Comparison of ENCODE assay signal across 12 cellular contexts in the genomic region with DNA sequence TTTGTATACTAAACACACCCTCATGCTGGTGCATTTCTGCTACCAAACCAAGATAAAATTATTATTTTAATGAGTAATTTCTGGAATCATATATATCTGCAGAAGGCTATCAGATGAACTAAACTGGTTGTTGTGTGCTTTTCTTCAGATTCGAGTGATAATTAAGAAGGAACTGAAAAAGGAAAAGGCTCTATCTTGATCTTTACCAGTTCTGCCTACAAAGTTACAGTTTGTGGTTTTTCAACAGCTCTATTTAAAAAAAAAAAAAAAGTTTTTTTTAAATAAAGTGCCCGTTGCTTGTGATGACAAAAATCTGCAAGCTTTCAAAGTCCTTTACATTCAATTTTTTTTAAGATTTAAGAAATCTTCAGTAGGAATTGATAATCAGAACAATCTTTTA. TPM values are rescaled to one million over a fixed set of nuclear protein-coding genes. Genes with fewer than 3 reads are reported as not detected.
DNase-seq lines count a peak whose midpoint lies in the region; ATAC-seq, FAIRE-seq and TF ChIP-seq lines count a peak whose summit lies in the region.
"Had no signal": no experiment of that assay in that cellular context is flagged by ENCODE, and none has a peak within 500 bp of the region (broad histone marks: within the 10 kb centered on the region; RNA-seq: fewer than 3 reads in every experiment).

No MANE protein-coding gene starts in this region.

- H3K79me2 ChIP-seq in SU-DHL-6 (ENCODE audit: insufficient read depth, low read length) = peaks cover 93% of the 10 kb centered on the region

- TF ChIP-seq CTCF in GM06990 (IDR thresholded peaks at IDR 0.05; ENCODE audit: insufficient read depth, low read length, poor library complexity, severe bottlenecking) (no peak), SU-DHL-6 (IDR thresholded peaks at IDR 0.05; ENCODE audit: insufficient read depth, low read length, poor library complexity, severe bottlenecking) (no peak), psoas muscle (IDR thresholded peaks at IDR 0.05) (no peak)

- no peaks in the 10 kb centered on the region for H4K20me1 ChIP-seq in SU-DHL-6 (ENCODE audit: low read depth, low read length)

- H3F3A ChIP-seq in SU-DHL-6 (ENCODE audit: insufficient read depth) = peaks cover 60% of the 10 kb centered on the region

- intact Hi-C loops in psoas muscle (cut with DNase I) = loop anchor here in 1 of 2 donors (2.0 kb wide), 1 partner anchor 49 kb away; no protein-coding TSS in a partner anchor

- H3K4me1 ChIP-seq in psoas muscle = peaks cover 19% of the 10 kb centered on the region

- no peaks in the 10 kb centered on the region for H3K27me3 ChIP-seq in GM06990 (replicated peaks; ENCODE audit: control insufficient read depth, insufficient read depth, low read length)
- no peaks in the 10 kb centered on the region for H3K27me3 ChIP-seq in SU-DHL-6 (ENCODE audit: low read length)
- no peaks in the 10 kb centered on the region for H3K27me3 ChIP-seq in psoas muscle (ENCODE audit: insufficient read depth in 3 of 3, low read length in 2 of 3)
- H3K27me3 ChIP-seq: SJSA1 had no signal

- FAIRE-seq in urothelium cell line (lab: Jason Lieb, UNC) = no peak
- FAIRE-seq: bronchial epithelial cell had no signal

- ATAC-seq in GM21515 (IDR thresholded peaks at IDR 0.05; ENCODE audit: unreplicated experiment) (peak; percentile 81), HG03520 (IDR thresholded peaks at IDR 0.05; ENCODE audit: unreplicated experiment) (peak; percentile 74), psoas muscle (no peak)
- ATAC-seq: left lobe of liver had no signal

- peak overlapping the region; percentile 100 for H3K4me2 ChIP-seq in SU-DHL-6 (ENCODE audit: low read depth, low read length, poor library complexity, severe bottlenecking)

- peak overlapping the region; percentile 54 for H3K9ac ChIP-seq in SU-DHL-6 (ENCODE audit: low read length)

- no peaks in the 10 kb centered on the region for H3K9me3 ChIP-seq in SU-DHL-6 (ENCODE audit: insufficient read depth, low read length)
- no peaks in the 10 kb centered on the region for H3K9me3 ChIP-seq in psoas muscle
- H3K9me3 ChIP-seq: SJSA1 had no signal

- DNase-seq in GM06990 (ENCODE audit: extremely low read depth, insufficient read length) (peak; percentile 34), psoas muscle (no peak), AG20443 (ENCODE audit: low spot score) (no peak), urothelium cell line (ENCODE audit: low spot score) (no peak)
- DNase-seq in activated CD4-positive, alpha-beta T cell treated with anti-CD3 and anti-CD28 coated beads for 4 hours = no peak
- DNase-seq: NCI-H1930 had no signal

- 82 to 87% (median 87%) methylated on average over 2 of the region's 2 CpGs for WGBS in psoas muscle, 3 donors

- no peaks in the 10 kb centered on the region for H3K36me3 ChIP-seq in GM06990 (ENCODE audit: control insufficient read depth, insufficient read depth, low read length)
- H3K36me3 ChIP-seq in SU-DHL-6 (ENCODE audit: low read length) = peaks cover 11% of the 10 kb centered on the region
- no peaks in the 10 kb centered on the region for H3K36me3 ChIP-seq in psoas muscle (ENCODE audit: insufficient read depth in 1 of 2, low read depth in 1 of 2)
- H3K36me3 ChIP-seq: SJSA1 had no signal

- no peak overlapping the region for H2AFZ ChIP-seq in SU-DHL-6 (ENCODE audit: low read depth, low read length, severe bottlenecking)

- H3K9me2 ChIP-seq in SU-DHL-6 (replicated peaks; ENCODE audit: insufficient read depth, low read length) = no peaks in the 10 kb centered on the region

- H3K27ac ChIP-seq in SU-DHL-6 (ENCODE audit: low read depth, low read length) = peak overlapping the region; percentile 99
- no peak overlapping the region for H3K27ac ChIP-seq in psoas muscle
- H3K27ac ChIP-seq: SJSA1 had no signal

- H3K4me3 ChIP-seq in GM06990 (replicated peaks; ENCODE audit: low read depth, low read length) (no peak overlapping the region), SU-DHL-6 (ENCODE audit: insufficient read depth, low read length, poor library complexity, severe bottlenecking) (peak overlapping the region; percentile 45), psoas muscle (no peak overlapping the region)
- H3K4me3 ChIP-seq: SJSA1 had no signal

RNA-seq across cellular contexts. Expression of a gene that starts 13.6 kb away (rescaled TPM):
- total RNA-seq in psoas muscle = 10 to 100 TPM in 2 of 4 donors, 1 to 10 TPM in 2; 6.2 to 11.5 (median 9.5) TPM
- 1 to 10 TPM; 1.4 to 4.6 (median 1.6) TPM for polyA plus RNA-seq in psoas muscle

Comparison
In these comparisons a context has a peak if more than half of its experiments do, and no peak if none do; other contexts are left out.
1. ATAC-seq: peak in GM21515 (single experiment) and HG03520 (single experiment); none in psoas muscle (0 of 4).